20 cellular contexts compared by ENCODE assay signal in the genomic region with DNA sequence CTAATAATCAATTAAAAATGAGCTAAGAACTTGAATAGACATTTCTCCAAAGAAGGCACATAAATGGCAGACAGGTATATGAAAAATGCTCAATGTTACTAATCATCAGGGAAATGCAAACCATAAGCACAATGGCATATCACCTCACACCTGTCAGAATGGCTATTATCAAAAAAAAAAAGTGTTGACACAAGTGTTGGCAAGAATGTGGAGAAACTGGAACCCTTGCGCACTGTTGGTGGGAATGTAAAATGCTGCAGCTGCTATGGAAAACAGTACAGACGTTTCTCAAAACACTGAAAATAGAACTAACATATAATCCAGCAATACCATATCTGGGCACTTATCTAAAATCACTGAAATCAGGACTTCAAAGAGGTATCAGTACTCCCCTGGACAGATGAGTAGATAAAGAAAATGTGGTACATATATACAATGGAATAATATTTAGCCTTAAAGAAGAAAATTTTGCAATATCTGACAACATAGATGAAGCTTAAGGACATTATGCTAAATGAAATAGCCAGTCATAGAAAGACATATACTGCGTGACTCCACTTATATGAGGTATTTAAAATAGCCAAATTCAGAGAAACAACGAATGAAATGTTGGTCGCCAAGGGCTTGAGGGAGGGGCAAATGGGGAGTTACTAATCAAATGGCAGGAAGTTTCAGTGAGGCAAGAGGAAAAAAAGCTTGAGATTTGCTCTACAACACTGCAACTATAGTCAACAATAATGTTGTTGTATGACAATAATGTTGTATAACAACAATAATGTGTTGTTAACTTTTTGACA.
"Had no signal": no experiment of that assay in that cellular context is flagged by ENCODE, and none has a peak within 500 bp of the region (broad histone marks: within the 10 kb centered on the region; RNA-seq: fewer than 3 reads in every experiment).

No MANE protein-coding gene starts in this region.

- H3K4me3 ChIP-seq: colonic mucosa, left lung, lung, neural progenitor cell, spleen, testis, transverse colon, uterus had no signal

- DNase-seq: activated CD4-positive, alpha-beta T cell treated with anti-CD3 and anti-CD28 coated beads for 36 hours; activated CD4-positive, CD25-positive, alpha-beta regulatory T cell; activated naive CD4-positive, alpha-beta T cell; activated T-cell treated with anti-CD3 and anti-CD28 coated beads for 4 hours; activated T-cell treated with anti-CD3 and anti-CD28 coated beads, Interleukin-2, amount 50 U/mL, for 72 hours; cerebellar nuclear complex; colonic mucosa; effector CD8-positive, alpha-beta T cell; left lung; mesendoderm; natural killer cell; occipital lobe; right cardiac atrium; spleen; stimulated activated naive CD8-positive, alpha-beta T cell treated with anti-CD3 and anti-CD28 coated beads, Interleukin-15, Interleukin-2, amounts not matched to agents 100 U/mL and 50 U/mL, for 24 hours; testis; transverse colon; uterus had no signal
